8 cellular contexts compared by ENCODE assay signal in the genomic region with DNA sequence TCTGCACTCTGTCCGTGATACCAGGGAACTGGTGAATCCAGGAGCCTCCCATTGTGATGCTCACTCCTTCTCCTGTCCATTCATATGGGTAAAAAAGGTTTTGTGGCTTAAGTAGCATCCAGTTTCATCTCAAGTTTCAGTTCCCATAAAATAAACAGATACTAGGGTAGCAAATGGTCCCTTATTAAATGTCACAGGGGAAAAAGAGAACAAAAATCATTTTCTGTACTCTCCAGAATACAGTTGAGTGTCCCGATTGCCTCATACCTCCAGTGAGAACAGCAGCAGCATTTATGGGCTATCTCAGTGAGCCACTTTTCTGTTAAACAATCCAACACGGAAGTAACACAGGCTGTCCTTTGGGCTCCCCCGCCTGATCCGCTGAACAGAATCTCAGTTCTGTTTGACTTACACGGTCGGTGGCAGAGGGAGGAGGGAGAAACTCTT.
DNase-seq lines count a peak whose midpoint lies in the region; ATAC-seq and TF ChIP-seq lines count a peak whose summit lies in the region.

No MANE protein-coding gene starts in this region.

- H3K4me3 ChIP-seq in LNCaP clone FGC (ENCODE audit: low read depth, low read length) = no peak overlapping the region

- ATAC-seq in GM18517 (IDR thresholded peaks at IDR 0.05; ENCODE audit: unreplicated experiment) (peak; percentile 75), GM21825 (IDR thresholded peaks at IDR 0.05; ENCODE audit: unreplicated experiment) (peak; percentile 70)

- peak; percentile 26 for DNase-seq in LNCaP clone FGC (ENCODE audit: low read depth)
- peak; percentile 84 for DNase-seq in foreskin melanocyte
- DNase-seq in ureter (ENCODE audit: low spot score) = peak; percentile 57
- no peak for DNase-seq in putamen (ENCODE audit: low spot score)
- no peak for DNase-seq in DMS79 (lab: John Stamatoyannopoulos, UW)
- DNase-seq in central memory CD4-positive, alpha-beta T cell = no peak

- no peak for TF ChIP-seq CTCF in LNCaP clone FGC (IDR thresholded peaks at IDR 0.05; ENCODE audit: control insufficient read depth, extremely low read depth, insufficient read depth)

Comparison
In these comparisons a context has a peak if more than half of its experiments do, and no peak if none do; other contexts are left out.
1. DNase-seq: peak in LNCaP clone FGC (single experiment), foreskin melanocyte (single experiment) and ureter (single experiment); none in putamen (single experiment), DMS79 (single experiment) and central memory CD4-positive, alpha-beta T cell (single experiment).